In the genomic region with DNA sequence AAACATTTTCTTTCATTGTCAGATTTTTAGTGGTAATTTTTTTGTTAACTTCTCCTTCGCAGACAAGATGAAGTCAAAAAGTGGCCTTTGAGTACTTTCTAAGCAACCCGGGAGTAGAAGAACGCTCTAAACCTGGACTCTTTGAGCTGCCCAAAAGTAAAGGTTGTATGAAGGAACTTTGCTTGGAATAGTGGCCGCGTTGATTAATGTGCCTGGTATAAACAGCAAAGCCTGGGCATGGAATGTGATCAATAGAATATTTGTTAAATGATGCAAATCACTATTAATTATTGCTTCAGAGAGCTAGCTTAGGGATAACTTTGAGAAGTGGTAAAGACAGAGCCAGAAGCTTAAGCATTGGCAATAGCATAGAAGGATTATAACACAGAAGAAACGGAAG, we compare ENCODE assay signal across 1 cellular context.
TF ChIP-seq lines count a peak whose summit lies in the region.

No MANE protein-coding gene starts in this region.

TF ChIP-seq in GM23338, 12 proteins besides CTCF, POLR2A, EP300 and RAD21 (continued from another document):
- TF ChIP-seq, protein P1, sequence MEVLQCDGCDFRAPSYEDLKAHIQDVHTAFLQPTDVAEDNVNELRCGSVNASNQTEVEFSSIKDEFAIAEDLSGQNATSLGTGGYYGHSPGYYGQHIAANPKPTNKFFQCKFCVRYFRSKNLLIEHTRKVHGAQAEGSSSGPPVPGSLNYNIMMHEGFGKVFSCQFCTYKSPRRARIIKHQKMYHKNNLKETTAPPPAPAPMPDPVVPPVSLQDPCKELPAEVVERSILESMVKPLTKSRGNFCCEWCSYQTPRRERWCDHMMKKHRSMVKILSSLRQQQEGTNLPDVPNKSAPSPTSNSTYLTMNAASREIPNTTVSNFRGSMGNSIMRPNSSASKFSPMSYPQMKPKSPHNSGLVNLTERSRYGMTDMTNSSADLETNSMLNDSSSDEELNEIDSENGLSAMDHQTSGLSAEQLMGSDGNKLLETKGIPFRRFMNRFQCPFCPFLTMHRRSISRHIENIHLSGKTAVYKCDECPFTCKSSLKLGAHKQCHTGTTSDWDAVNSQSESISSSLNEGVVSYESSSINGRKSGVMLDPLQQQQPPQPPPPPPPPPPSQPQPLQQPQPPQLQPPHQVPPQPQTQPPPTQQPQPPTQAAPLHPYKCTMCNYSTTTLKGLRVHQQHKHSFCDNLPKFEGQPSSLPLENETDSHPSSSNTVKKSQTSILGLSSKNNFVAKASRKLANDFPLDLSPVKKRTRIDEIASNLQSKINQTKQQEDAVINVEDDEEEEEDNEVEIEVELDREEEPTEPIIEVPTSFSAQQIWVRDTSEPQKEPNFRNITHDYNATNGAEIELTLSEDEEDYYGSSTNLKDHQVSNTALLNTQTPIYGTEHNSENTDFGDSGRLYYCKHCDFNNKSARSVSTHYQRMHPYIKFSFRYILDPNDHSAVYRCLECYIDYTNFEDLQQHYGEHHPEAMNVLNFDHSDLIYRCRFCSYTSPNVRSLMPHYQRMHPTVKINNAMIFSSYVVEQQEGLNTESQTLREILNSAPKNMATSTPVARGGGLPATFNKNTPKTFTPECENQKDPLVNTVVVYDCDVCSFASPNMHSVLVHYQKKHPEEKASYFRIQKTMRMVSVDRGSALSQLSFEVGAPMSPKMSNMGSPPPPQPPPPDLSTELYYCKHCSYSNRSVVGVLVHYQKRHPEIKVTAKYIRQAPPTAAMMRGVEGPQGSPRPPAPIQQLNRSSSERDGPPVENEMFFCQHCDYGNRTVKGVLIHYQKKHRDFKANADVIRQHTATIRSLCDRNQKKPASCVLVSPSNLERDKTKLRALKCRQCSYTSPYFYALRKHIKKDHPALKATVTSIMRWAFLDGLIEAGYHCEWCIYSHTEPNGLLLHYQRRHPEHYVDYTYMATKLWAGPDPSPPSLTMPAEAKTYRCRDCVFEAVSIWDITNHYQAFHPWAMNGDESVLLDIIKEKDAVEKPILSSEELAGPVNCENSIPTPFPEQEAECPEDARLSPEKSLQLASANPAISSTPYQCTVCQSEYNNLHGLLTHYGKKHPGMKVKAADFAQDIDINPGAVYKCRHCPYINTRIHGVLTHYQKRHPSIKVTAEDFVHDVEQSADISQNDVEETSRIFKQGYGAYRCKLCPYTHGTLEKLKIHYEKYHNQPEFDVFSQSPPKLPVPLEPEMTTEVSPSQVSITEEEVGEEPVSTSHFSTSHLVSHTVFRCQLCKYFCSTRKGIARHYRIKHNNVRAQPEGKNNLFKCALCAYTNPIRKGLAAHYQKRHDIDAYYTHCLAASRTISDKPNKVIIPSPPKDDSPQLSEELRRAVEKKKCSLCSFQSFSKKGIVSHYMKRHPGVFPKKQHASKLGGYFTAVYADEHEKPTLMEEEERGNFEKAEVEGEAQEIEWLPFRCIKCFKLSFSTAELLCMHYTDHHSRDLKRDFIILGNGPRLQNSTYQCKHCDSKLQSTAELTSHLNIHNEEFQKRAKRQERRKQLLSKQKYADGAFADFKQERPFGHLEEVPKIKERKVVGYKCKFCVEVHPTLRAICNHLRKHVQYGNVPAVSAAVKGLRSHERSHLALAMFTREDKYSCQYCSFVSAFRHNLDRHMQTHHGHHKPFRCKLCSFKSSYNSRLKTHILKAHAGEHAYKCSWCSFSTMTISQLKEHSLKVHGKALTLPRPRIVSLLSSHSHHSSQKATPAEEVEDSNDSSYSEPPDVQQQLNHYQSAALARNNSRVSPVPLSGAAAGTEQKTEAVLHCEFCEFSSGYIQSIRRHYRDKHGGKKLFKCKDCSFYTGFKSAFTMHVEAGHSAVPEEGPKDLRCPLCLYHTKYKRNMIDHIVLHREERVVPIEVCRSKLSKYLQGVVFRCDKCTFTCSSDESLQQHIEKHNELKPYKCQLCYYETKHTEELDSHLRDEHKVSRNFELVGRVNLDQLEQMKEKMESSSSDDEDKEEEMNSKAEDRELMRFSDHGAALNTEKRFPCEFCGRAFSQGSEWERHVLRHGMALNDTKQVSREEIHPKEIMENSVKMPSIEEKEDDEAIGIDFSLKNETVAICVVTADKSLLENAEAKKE (CRISPR knock-in tag; IDR thresholded peaks at IDR 0.05) = no peak
- no peak for TF ChIP-seq STAT1 (IDR thresholded peaks at IDR 0.05; ENCODE audit: unreplicated experiment)
- TF ChIP-seq NANOG (IDR thresholded peaks at IDR 0.05; ENCODE audit: borderline replicate concordance) = no peak
- no peak for TF ChIP-seq ZNF331 (CRISPR knock-in tag; IDR thresholded peaks at IDR 0.05; ENCODE audit: low read depth)
- TF ChIP-seq REST (IDR thresholded peaks at IDR 0.05; ENCODE audit: unreplicated experiment) = no peak
- no peak for TF ChIP-seq POLR2AphosphoS5 (IDR thresholded peaks at IDR 0.05; ENCODE audit: low read depth)
- no peak for TF ChIP-seq ZNF114 (CRISPR knock-in tag; IDR thresholded peaks at IDR 0.05)
- no peak for TF ChIP-seq CREB1 (CRISPR knock-in tag; IDR thresholded peaks at IDR 0.05; ENCODE audit: low read depth)
TF ChIP-seq in GM23338: peak in this region for 0.
